Comparison of ENCODE assay signal across 1 cellular context in genomic region chr1:93591833-93592635, GRCh38.
A peak's percentile ranks its signal among the peaks of the same experiment; 100 is the strongest.
TF ChIP-seq lines count a peak whose summit lies in the region.

No MANE protein-coding gene starts in this region.

TF ChIP-seq in SK-N-SH, 30 proteins besides CTCF, POLR2A, EP300 and RAD21 (continued from another document):
- TF ChIP-seq REST (IDR thresholded peaks at IDR 0.05; ENCODE audit: low read depth, low read length) (no peak), NFIC (IDR thresholded peaks at IDR 0.05; ENCODE audit: borderline replicate concordance) (peak; percentile 84), JUND (IDR thresholded peaks at IDR 0.05) (no peak), TCF12 (IDR thresholded peaks at IDR 0.05) (peak; percentile 11; the same call in 1 of the 2 replicates), FOSL2 (IDR thresholded peaks at IDR 0.05; ENCODE audit: borderline replicate concordance, low read depth) (no peak), RCOR1 (IDR thresholded peaks at IDR 0.05; ENCODE audit: low read length) (0 out of 2 replicates have a peak, but pooled peaks have one; percentile 13), MXI1 (IDR thresholded peaks at IDR 0.05; ENCODE audit: low read depth, low read length) (no peak)
